Comparison of ENCODE assay signal across 17 cellular contexts in the genomic region with DNA sequence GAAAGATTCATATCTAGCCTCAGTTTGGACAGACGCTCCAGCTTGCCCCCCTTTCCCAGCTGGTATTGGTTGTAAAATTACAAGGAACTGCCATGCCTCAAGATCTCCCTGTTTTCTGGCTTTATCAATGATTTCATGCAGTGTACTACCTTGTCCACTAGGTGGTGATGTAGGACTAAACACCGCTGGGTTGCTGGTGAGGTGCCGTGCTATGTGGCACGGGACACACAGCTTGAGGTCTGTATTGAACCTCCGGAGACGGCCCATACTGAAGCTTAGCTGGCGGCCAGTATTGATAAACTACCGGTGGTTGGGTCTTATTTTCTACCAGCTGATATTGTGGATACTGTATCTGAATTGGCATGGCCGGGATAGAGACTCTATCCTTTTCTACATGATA. TPM values are rescaled to one million over a fixed set of nuclear protein-coding genes. Genes with fewer than 3 reads are reported as not detected.
"Had no signal": no experiment of that assay in that cellular context is flagged by ENCODE, and none has a peak within 500 bp of the region (broad histone marks: within the 10 kb centered on the region; RNA-seq: fewer than 3 reads in every experiment).

No MANE protein-coding gene starts in this region.

RNA-seq across cellular contexts. Expression of gene PRAMEF27, which starts 36.5 kb away (rescaled TPM):
- total RNA-seq: naive thymus-derived CD8-positive, alpha-beta T cell; natural killer cell treated with Interleukin-12 subunit alpha and Interleukin-12 subunit beta and Interleukin-15 and Interleukin-18, amount 100 ng/mL, for 72 hours; neural crest cell; omental fat pad; ovary; progenitor cell of endocrine pancreas; psoas muscle; renal cortical epithelial cell; right cardiac atrium; sciatic nerve; smooth muscle cell; spleen; suprapubic skin; transverse colon; ureter; vagina had no signal
- polyA plus RNA-seq: naive thymus-derived CD8-positive, alpha-beta T cell; ovary; psoas muscle; right cardiac atrium; smooth muscle cell; spleen had no signal

RNA-seq across cellular contexts. Expression of gene HNRNPCL3, which starts 40.7 kb away (rescaled TPM):
- total RNA-seq: naive thymus-derived CD8-positive, alpha-beta T cell; natural killer cell treated with Interleukin-12 subunit alpha and Interleukin-12 subunit beta and Interleukin-15 and Interleukin-18, amount 100 ng/mL, for 72 hours; neural crest cell; omental fat pad; ovary; progenitor cell of endocrine pancreas; psoas muscle; renal cortical epithelial cell; right cardiac atrium; sciatic nerve; smooth muscle cell; spleen; suprapubic skin; testis; transverse colon; ureter; vagina had no signal
- polyA plus RNA-seq: naive thymus-derived CD8-positive, alpha-beta T cell; ovary; psoas muscle; right cardiac atrium; smooth muscle cell; spleen had no signal

RNA-seq across cellular contexts. Expression of gene PRAMEF25, which starts 50.7 kb away (rescaled TPM):
- total RNA-seq: naive thymus-derived CD8-positive, alpha-beta T cell; natural killer cell treated with Interleukin-12 subunit alpha and Interleukin-12 subunit beta and Interleukin-15 and Interleukin-18, amount 100 ng/mL, for 72 hours; neural crest cell; omental fat pad; ovary; progenitor cell of endocrine pancreas; psoas muscle; renal cortical epithelial cell; right cardiac atrium; sciatic nerve; smooth muscle cell; spleen; suprapubic skin; transverse colon; ureter; vagina had no signal
- polyA plus RNA-seq: naive thymus-derived CD8-positive, alpha-beta T cell; ovary; psoas muscle; right cardiac atrium; smooth muscle cell; spleen had no signal
